In genomic region chr12:570237-570925, GRCh38 we compare ENCODE assay signal across 1 cellular context.
TF ChIP-seq lines count a peak whose summit lies in the region.

No MANE protein-coding gene starts in this region.

TF ChIP-seq in HepG2, 621 proteins besides CTCF, POLR2A, EP300 and RAD21 (continued from another document and continues in another):
- TF ChIP-seq ZBTB37 (CRISPR knock-in tag; IDR thresholded peaks at IDR 0.05) (no peak), NR0B2 (CRISPR knock-in tag; IDR thresholded peaks at IDR 0.05) (no peak), NCOA2 (CRISPR knock-in tag; IDR thresholded peaks at IDR 0.05) (peak; percentile 45), CBX2 (IDR thresholded peaks at IDR 0.05; ENCODE audit: low read depth, low read length) (no peak), CBX2 (CRISPR knock-in tag; IDR thresholded peaks at IDR 0.05; ENCODE audit: low read depth) (no peak), ATAD3A (CRISPR knock-in tag; IDR thresholded peaks at IDR 0.05) (no peak), MAF1 (CRISPR knock-in tag; IDR thresholded peaks at IDR 0.05; ENCODE audit: borderline replicate concordance) (no peak; the same call in 1 of the 2 replicates), ZNF850 (CRISPR knock-in tag; conservative IDR thresholded peaks at IDR 0.05) (no peak), CREB1 (IDR thresholded peaks at IDR 0.05) (no peak), CREB1 (CRISPR knock-in tag; IDR thresholded peaks at IDR 0.05) (no peak), CCAR2 (optimal IDR thresholded peaks at IDR 0.05; ENCODE audit: low read depth, low read length) (no peak), ZFP82 (CRISPR knock-in tag; IDR thresholded peaks at IDR 0.05; ENCODE audit: borderline replicate concordance) (peak; percentile 97), HNRNPK (IDR thresholded peaks at IDR 0.05; ENCODE audit: low read depth, low read length, poor library complexity, severe bottlenecking) (no peak), MIER3 (CRISPR knock-in tag; IDR thresholded peaks at IDR 0.05; ENCODE audit: borderline replicate concordance) (no peak), BORCS8-MEF2B (CRISPR knock-in tag; IDR thresholded peaks at IDR 0.05) (no peak; the same call in none of the 2 replicates), ZKSCAN5 (CRISPR knock-in tag; IDR thresholded peaks at IDR 0.05) (no peak), ZNF678 (CRISPR knock-in tag; IDR thresholded peaks at IDR 0.05) (no peak), ZNF136 (CRISPR knock-in tag; IDR thresholded peaks at IDR 0.05; ENCODE audit: low read depth) (no peak), MED8 (CRISPR knock-in tag; IDR thresholded peaks at IDR 0.05; ENCODE audit: insufficient replicate concordance) (no peak), RBM39 (IDR thresholded peaks at IDR 0.05; ENCODE audit: low read depth, low read length, poor library complexity, severe bottlenecking) (peak; percentile 20), IRF1 (CRISPR knock-in tag; IDR thresholded peaks at IDR 0.05; ENCODE audit: low read depth) (0 out of 2 replicates have a peak, but pooled peaks have one; percentile 44), SOX13 (IDR thresholded peaks at IDR 0.05) (no peak), SOX13 (CRISPR knock-in tag; conservative IDR thresholded peaks at IDR 0.05 in 1 of 2, IDR thresholded peaks at IDR 0.05 in 1 of 2) (peak in 1 of 2 experiments; percentile 30; a peak in 1 of 4 replicates), SP2 (CRISPR knock-in tag; IDR thresholded peaks at IDR 0.05) (no peak), ZNF597 (CRISPR knock-in tag; IDR thresholded peaks at IDR 0.05) (no peak), HCFC1 (IDR thresholded peaks at IDR 0.05; ENCODE audit: low read depth, low read length) (0 out of 2 replicates have a peak, but pooled peaks have one; percentile 6), GTF3A (CRISPR knock-in tag; conservative IDR thresholded peaks at IDR 0.05) (peak; percentile 74; the same call in 1 of the 2 replicates), NFRKB (IDR thresholded peaks at IDR 0.05) (no peak), ZSCAN30 (CRISPR knock-in tag; IDR thresholded peaks at IDR 0.05) (no peak), TEAD2 (CRISPR knock-in tag; IDR thresholded peaks at IDR 0.05) (no peak), ARNT2 (CRISPR knock-in tag; IDR thresholded peaks at IDR 0.05; ENCODE audit: low read depth) (no peak), ZFAT (CRISPR knock-in tag; conservative IDR thresholded peaks at IDR 0.05) (no peak), USF2 (IDR thresholded peaks at IDR 0.05; ENCODE audit: low read depth, low read length) (no peak), USF2 (CRISPR knock-in tag; IDR thresholded peaks at IDR 0.05; ENCODE audit: borderline replicate concordance) (no peak), KDM4B (CRISPR knock-in tag; IDR thresholded peaks at IDR 0.05) (peak; percentile 48; the same call in 1 of the 2 replicates), SCMH1 (CRISPR knock-in tag; IDR thresholded peaks at IDR 0.05; ENCODE audit: borderline replicate concordance) (no peak), ZNF672 (CRISPR knock-in tag; IDR thresholded peaks at IDR 0.05) (peak; percentile 100)
- TF ChIP-seq, protein P1, sequence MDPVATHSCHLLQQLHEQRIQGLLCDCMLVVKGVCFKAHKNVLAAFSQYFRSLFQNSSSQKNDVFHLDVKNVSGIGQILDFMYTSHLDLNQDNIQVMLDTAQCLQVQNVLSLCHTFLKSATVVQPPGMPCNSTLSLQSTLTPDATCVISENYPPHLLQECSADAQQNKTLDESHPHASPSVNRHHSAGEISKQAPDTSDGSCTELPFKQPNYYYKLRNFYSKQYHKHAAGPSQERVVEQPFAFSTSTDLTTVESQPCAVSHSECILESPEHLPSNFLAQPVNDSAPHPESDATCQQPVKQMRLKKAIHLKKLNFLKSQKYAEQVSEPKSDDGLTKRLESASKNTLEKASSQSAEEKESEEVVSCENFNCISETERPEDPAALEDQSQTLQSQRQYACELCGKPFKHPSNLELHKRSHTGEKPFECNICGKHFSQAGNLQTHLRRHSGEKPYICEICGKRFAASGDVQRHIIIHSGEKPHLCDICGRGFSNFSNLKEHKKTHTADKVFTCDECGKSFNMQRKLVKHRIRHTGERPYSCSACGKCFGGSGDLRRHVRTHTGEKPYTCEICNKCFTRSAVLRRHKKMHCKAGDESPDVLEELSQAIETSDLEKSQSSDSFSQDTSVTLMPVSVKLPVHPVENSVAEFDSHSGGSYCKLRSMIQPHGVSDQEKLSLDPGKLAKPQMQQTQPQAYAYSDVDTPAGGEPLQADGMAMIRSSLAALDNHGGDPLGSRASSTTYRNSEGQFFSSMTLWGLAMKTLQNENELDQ (CRISPR knock-in tag; IDR thresholded peaks at IDR 0.05; ENCODE audit: borderline replicate concordance): no peak
- TF ChIP-seq, protein P2, sequence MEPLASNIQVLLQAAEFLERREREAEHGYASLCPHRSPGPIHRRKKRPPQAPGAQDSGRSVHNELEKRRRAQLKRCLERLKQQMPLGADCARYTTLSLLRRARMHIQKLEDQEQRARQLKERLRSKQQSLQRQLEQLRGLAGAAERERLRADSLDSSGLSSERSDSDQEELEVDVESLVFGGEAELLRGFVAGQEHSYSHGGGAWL (CRISPR knock-in tag; IDR thresholded peaks at IDR 0.05): peak; percentile 60; the same call in 1 of the 2 replicates
- TF ChIP-seq, protein P3, sequence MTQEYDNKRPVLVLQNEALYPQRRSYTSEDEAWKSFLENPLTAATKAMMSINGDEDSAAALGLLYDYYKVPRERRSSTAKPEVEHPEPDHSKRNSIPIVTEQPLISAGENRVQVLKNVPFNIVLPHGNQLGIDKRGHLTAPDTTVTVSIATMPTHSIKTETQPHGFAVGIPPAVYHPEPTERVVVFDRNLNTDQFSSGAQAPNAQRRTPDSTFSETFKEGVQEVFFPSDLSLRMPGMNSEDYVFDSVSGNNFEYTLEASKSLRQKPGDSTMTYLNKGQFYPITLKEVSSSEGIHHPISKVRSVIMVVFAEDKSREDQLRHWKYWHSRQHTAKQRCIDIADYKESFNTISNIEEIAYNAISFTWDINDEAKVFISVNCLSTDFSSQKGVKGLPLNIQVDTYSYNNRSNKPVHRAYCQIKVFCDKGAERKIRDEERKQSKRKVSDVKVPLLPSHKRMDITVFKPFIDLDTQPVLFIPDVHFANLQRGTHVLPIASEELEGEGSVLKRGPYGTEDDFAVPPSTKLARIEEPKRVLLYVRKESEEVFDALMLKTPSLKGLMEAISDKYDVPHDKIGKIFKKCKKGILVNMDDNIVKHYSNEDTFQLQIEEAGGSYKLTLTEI (CRISPR knock-in tag; conservative IDR thresholded peaks at IDR 0.05): no peak
- TF ChIP-seq, protein P4, sequence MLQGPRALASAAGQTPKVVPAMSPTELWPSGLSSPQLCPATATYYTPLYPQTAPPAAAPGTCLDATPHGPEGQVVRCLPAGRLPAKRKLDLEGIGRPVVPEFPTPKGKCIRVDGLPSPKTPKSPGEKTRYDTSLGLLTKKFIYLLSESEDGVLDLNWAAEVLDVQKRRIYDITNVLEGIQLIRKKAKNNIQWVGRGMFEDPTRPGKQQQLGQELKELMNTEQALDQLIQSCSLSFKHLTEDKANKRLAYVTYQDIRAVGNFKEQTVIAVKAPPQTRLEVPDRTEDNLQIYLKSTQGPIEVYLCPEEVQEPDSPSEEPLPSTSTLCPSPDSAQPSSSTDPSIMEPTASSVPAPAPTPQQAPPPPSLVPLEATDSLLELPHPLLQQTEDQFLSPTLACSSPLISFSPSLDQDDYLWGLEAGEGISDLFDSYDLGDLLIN (CRISPR knock-in tag; IDR thresholded peaks at IDR 0.05; ENCODE audit: borderline replicate concordance): no peak
- TF ChIP-seq, protein P5, sequence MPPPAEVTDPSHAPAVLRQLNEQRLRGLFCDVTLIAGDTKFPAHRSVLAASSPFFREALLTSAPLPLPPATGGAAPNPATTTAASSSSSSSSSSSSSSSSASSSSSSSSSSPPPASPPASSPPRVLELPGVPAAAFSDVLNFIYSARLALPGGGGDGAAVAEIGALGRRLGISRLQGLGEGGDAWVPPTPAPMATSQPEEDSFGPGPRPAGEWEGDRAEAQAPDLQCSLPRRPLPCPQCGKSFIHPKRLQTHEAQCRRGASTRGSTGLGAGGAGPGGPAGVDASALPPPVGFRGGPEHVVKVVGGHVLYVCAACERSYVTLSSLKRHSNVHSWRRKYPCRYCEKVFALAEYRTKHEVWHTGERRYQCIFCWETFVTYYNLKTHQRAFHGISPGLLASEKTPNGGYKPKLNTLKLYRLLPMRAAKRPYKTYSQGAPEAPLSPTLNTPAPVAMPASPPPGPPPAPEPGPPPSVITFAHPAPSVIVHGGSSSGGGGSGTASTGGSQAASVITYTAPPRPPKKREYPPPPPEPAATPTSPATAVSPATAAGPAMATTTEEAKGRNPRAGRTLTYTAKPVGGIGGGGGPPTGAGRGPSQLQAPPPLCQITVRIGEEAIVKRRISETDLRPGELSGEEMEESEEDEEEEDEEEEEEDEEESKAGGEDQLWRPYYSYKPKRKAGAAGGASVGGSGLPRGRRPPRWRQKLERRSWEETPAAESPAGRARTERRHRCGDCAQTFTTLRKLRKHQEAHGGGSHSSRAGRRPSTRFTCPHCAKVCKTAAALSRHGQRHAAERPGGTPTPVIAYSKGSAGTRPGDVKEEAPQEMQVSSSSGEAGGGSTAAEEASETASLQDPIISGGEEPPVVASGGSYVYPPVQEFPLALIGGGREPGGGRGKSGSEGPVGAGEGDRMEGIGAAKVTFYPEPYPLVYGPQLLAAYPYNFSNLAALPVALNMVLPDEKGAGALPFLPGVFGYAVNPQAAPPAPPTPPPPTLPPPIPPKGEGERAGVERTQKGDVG (CRISPR knock-in tag; IDR thresholded peaks at IDR 0.05; ENCODE audit: borderline replicate concordance): no peak
- TF ChIP-seq, protein P6, sequence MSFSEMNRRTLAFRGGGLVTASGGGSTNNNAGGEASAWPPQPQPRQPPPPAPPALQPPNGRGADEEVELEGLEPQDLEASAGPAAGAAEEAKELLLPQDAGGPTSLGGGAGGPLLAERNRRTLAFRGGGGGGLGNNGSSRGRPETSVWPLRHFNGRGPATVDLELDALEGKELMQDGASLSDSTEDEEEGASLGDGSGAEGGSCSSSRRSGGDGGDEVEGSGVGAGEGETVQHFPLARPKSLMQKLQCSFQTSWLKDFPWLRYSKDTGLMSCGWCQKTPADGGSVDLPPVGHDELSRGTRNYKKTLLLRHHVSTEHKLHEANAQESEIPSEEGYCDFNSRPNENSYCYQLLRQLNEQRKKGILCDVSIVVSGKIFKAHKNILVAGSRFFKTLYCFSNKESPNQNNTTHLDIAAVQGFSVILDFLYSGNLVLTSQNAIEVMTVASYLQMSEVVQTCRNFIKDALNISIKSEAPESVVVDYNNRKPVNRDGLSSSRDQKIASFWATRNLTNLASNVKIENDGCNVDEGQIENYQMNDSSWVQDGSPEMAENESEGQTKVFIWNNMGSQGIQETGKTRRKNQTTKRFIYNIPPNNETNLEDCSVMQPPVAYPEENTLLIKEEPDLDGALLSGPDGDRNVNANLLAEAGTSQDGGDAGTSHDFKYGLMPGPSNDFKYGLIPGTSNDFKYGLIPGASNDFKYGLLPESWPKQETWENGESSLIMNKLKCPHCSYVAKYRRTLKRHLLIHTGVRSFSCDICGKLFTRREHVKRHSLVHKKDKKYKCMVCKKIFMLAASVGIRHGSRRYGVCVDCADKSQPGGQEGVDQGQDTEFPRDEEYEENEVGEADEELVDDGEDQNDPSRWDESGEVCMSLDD (CRISPR knock-in tag; IDR thresholded peaks at IDR 0.05; ENCODE audit: borderline replicate concordance): no peak; the same call in 1 of the 2 replicates
- TF ChIP-seq, protein P7, sequence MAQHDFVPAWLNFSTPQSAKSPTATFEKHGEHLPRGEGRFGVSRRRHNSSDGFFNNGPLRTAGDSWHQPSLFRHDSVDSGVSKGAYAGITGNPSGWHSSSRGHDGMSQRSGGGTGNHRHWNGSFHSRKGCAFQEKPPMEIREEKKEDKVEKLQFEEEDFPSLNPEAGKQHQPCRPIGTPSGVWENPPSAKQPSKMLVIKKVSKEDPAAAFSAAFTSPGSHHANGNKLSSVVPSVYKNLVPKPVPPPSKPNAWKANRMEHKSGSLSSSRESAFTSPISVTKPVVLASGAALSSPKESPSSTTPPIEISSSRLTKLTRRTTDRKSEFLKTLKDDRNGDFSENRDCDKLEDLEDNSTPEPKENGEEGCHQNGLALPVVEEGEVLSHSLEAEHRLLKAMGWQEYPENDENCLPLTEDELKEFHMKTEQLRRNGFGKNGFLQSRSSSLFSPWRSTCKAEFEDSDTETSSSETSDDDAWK (CRISPR knock-in tag; IDR thresholded peaks at IDR 0.05): no peak
